ENCODE assay signal across 25 cellular contexts in genomic region chr11:28913883-28914282, GRCh38.
"Had no signal": no experiment of that assay in that cellular context is flagged by ENCODE, and none has a peak within 500 bp of the region (broad histone marks: within the 10 kb centered on the region; RNA-seq: fewer than 3 reads in every experiment).

No MANE protein-coding gene starts in this region.

- ATAC-seq: effector memory CD8-positive, alpha-beta T cell; esophagus mucosa; foreskin keratinocyte; gastrocnemius medialis; gastroesophageal sphincter; heart left ventricle; heart right ventricle had no signal

- H3K9me3 ChIP-seq: colonic mucosa, esophagus muscularis mucosa, esophagus squamous epithelium, gastrocnemius medialis, gastroesophageal sphincter, heart left ventricle, heart right ventricle had no signal

- H3K27ac ChIP-seq: colonic mucosa, coronary artery, dorsolateral prefrontal cortex, epithelial cell of prostate, esophagus muscularis mucosa, esophagus squamous epithelium, foreskin keratinocyte, gastrocnemius medialis, gastroesophageal sphincter, heart left ventricle, heart right ventricle had no signal

- H3K4me3 Mint-ChIP-seq: dendritic cell treated with granulocyte-macrophage colony-stimulating factor and Interleukin-4, amounts not matched to agents 40 ng/mL and 50 ng/mL, for 4 days; effector memory CD8-positive, alpha-beta T cell; endodermal cell had no signal

- H3K4me3 ChIP-seq: colonic mucosa, coronary artery, dorsolateral prefrontal cortex, esophagus muscularis mucosa, esophagus squamous epithelium, gastrocnemius medialis, gastroesophageal sphincter, heart left ventricle, heart right ventricle had no signal

- H3K27me3 Mint-ChIP-seq: dendritic cell treated with granulocyte-macrophage colony-stimulating factor and Interleukin-4, amounts not matched to agents 40 ng/mL and 50 ng/mL, for 4 days; effector memory CD8-positive, alpha-beta T cell had no signal

- H3K9me3 Mint-ChIP-seq: endodermal cell had no signal

- DNase-seq: colonic mucosa; cortex of kidney; dermis blood vessel endothelial cell; dorsolateral prefrontal cortex; effector CD4-positive, alpha-beta T cell; effector CD8-positive, alpha-beta T cell; effector memory CD4-positive, alpha-beta T cell; effector memory CD8-positive, alpha-beta T cell; endodermal cell; erythroblast; esophagus squamous epithelium; foreskin fibroblast; foreskin keratinocyte; foreskin melanocyte; gastrocnemius medialis; glutamatergic neuron; head of caudate nucleus; heart left ventricle; heart right ventricle had no signal

- H3K27ac Mint-ChIP-seq: dendritic cell treated with granulocyte-macrophage colony-stimulating factor and Interleukin-4, amounts not matched to agents 40 ng/mL and 50 ng/mL, for 4 days; effector memory CD8-positive, alpha-beta T cell; endodermal cell had no signal

- H3K36me3 ChIP-seq: colonic mucosa, esophagus muscularis mucosa, esophagus squamous epithelium, gastrocnemius medialis, gastroesophageal sphincter, heart left ventricle, heart right ventricle had no signal

- H3K4me1 ChIP-seq: colonic mucosa, esophagus muscularis mucosa, esophagus squamous epithelium, foreskin keratinocyte, gastrocnemius medialis, gastroesophageal sphincter, heart left ventricle, heart right ventricle had no signal

- H3K27me3 ChIP-seq: colonic mucosa, esophagus muscularis mucosa, esophagus squamous epithelium, foreskin keratinocyte, gastrocnemius medialis, gastroesophageal sphincter, heart left ventricle, heart right ventricle had no signal
